Comparison of ENCODE assay signal across 19 cellular contexts in the genomic region with DNA sequence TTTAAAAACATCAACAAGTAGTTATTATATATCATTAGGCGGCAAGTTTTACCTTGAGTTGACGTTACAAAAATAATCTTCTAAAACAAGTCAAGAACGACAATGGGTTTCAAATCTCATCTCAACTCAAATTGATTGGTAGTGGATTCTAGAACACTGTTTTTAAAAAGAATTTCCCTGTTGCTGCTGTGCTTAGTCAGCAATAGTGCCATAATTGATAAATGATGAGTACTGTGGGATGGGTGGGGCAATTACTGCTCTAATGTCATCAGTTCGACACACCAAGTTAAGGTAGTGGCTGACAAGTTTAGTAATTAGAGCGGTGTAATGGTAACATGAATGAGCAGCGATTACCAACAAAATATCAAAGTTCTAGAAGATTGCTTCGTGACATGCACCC.
DNase-seq lines count a peak whose midpoint lies in the region; ATAC-seq, FAIRE-seq and TF ChIP-seq lines count a peak whose summit lies in the region.
"Had no signal": no experiment of that assay in that cellular context is flagged by ENCODE, and none has a peak within 500 bp of the region (broad histone marks: within the 10 kb centered on the region; RNA-seq: fewer than 3 reads in every experiment).

No MANE protein-coding gene starts in this region.

- FAIRE-seq in A549 (lab: Jason Lieb, UNC) (no peak), islet of Langerhans (lab: Jason Lieb, UNC) (peak; percentile 33)
- FAIRE-seq: D721Med, G401.6, GM12892, GM18507 had no signal

- H4K5ac ChIP-seq in IMR-90 (ENCODE audit: low read depth, low read length): no peak overlapping the region

- POLR2A ChIA-PET in A549 (lab: Yijun Ruan, JAX): no interaction called here
- POLR2A ChIA-PET in IMR-90 (lab: Charles Lee; ENCODE audit: unreplicated experiment): no interaction called here

- H3K23ac ChIP-seq in IMR-90 (ENCODE audit: low read depth, low read length): no peak overlapping the region

- H2BK5ac ChIP-seq in IMR-90 (ENCODE audit: low read depth, low read length, poor library complexity, severe bottlenecking): no peak overlapping the region

- no peak overlapping the region for H3K9ac ChIP-seq in IMR-90 (ENCODE audit: low read depth, low read length)
- H3K9ac ChIP-seq: BLaER1 treated with 17β-estradiol and CSF1 and Interleukin-3, amounts not matched to agents 10 nM and 100 nM had no signal

- no peak overlapping the region for H3K4me3 ChIP-seq in A549
- no peak overlapping the region for H3K4me3 ChIP-seq in IMR-90 (ENCODE audit: insufficient read depth, low read depth, low read length)
- H3K4me3 ChIP-seq: BLaER1 treated with 17β-estradiol and CSF1 and Interleukin-3, amounts not matched to agents 10 nM and 100 nM had no signal

- CTCF ChIA-PET in A549 (lab: Yijun Ruan, JAX): no interaction called here
- CTCF ChIA-PET in IMR-90 (lab: Yijun Ruan, JAX): no interaction called here

- H2BK15ac ChIP-seq in IMR-90 (ENCODE audit: low read depth, low read length): no peak overlapping the region

- H3K27ac ChIP-seq in A549: no peak overlapping the region
- no peak overlapping the region for H3K27ac ChIP-seq in IMR-90 (ENCODE audit: insufficient read depth, low read length)
- H3K27ac ChIP-seq: BLaER1 treated with 17β-estradiol and CSF1 and Interleukin-3, amounts not matched to agents 10 nM and 100 nM; C4-2B had no signal

- H3K36me3 ChIP-seq in IMR-90 (ENCODE audit: control insufficient read depth, insufficient read depth, low read length): no peaks in the 10 kb centered on the region
- H3K36me3 ChIP-seq: BLaER1 treated with 17β-estradiol and CSF1 and Interleukin-3, amounts not matched to agents 10 nM and 100 nM had no signal

- H3K27me3 ChIP-seq in IMR-90 (ENCODE audit: control insufficient read depth, insufficient read depth, low read length): no peaks in the 10 kb centered on the region
- H3K27me3 ChIP-seq: BLaER1 treated with 17β-estradiol and CSF1 and Interleukin-3, amounts not matched to agents 10 nM and 100 nM had no signal

- intact Hi-C loops in IMR-90 (cut with micrococcal nuclease): no loop called here

- H3K18ac ChIP-seq in IMR-90 (ENCODE audit: low read depth, low read length): no peak overlapping the region

- H3K14ac ChIP-seq in IMR-90 (replicated peaks; ENCODE audit: low read depth, low read length): no peak overlapping the region

- no peak for TF ChIP-seq RAD21 in A549 (conservative IDR thresholded peaks at IDR 0.05 in 1 of 2, IDR thresholded peaks at IDR 0.05 in 1 of 2)
- TF ChIP-seq RAD21 in IMR-90 (IDR thresholded peaks at IDR 0.05; ENCODE audit: low read length): no peak

- no peaks in the 10 kb centered on the region for H4K20me1 ChIP-seq in IMR-90 (ENCODE audit: insufficient read depth, low read length)
- H4K20me1 ChIP-seq: BLaER1 treated with 17β-estradiol and CSF1 and Interleukin-3, amounts not matched to agents 10 nM and 100 nM had no signal

- no peak for DNase-seq in A549 (ENCODE audit: low read depth in 1 of 2, low spot score in 1 of 2)
- DNase-seq in IMR-90: no peak
- DNase-seq: 8988T; AML-193; Caco-2; Calu3; CD4-positive, alpha-beta T cell; CD8-positive, alpha-beta T cell; DMS79 treated with DMSO at 0.1 percent for 48 hours; GF-D8 had no signal

- no peak overlapping the region for H2BK120ac ChIP-seq in IMR-90 (ENCODE audit: low read depth, low read length)

- H3K56ac ChIP-seq in IMR-90 (ENCODE audit: extremely low read depth, insufficient read depth, low read length): no peak overlapping the region

- TF ChIP-seq CTCF in A549 (IDR thresholded peaks at IDR 0.05) (no peak), IMR-90 (conservative IDR thresholded peaks at IDR 0.05; ENCODE audit: low read depth, low read length) (no peak)

- dilution Hi-C loops in IMR-90 (cut with HindIII; ENCODE audit: low sequenced_read_pairs, unreplicated experiment): no loop called here

- H3K9me3 ChIP-seq in A549 (no peaks in the 10 kb centered on the region), IMR-90 (ENCODE audit: control insufficient read depth, insufficient read depth, low read length) (no peaks in the 10 kb centered on the region)
- H3K9me3 ChIP-seq: BLaER1 treated with 17β-estradiol and CSF1 and Interleukin-3, amounts not matched to agents 10 nM and 100 nM; Caco-2 had no signal

- H4K91ac ChIP-seq in IMR-90 (ENCODE audit: insufficient read depth, low read depth, low read length): no peak overlapping the region

- no peak overlapping the region for H2AFZ ChIP-seq in IMR-90 (replicated peaks; ENCODE audit: low read length, poor library complexity)

- TF ChIP-seq POLR2A in A549 (IDR thresholded peaks at IDR 0.05; ENCODE audit: low read length): no peak
- no peak for TF ChIP-seq POLR2A in IMR-90 (IDR thresholded peaks at IDR 0.05; ENCODE audit: low read depth, low read length)

- H3K4me2 ChIP-seq in A549 (no peak overlapping the region), IMR-90 (ENCODE audit: low read depth, low read length) (no peak overlapping the region)
- H3K4me2 ChIP-seq: BLaER1 treated with 17β-estradiol and CSF1 and Interleukin-3, amounts not matched to agents 10 nM and 100 nM had no signal

- no peaks in the 10 kb centered on the region for H3K4me1 ChIP-seq in A549
- no peaks in the 10 kb centered on the region for H3K4me1 ChIP-seq in IMR-90 (ENCODE audit: control insufficient read depth, insufficient read depth, low read length)
- H3K4me1 ChIP-seq: BLaER1 treated with 17β-estradiol and CSF1 and Interleukin-3, amounts not matched to agents 10 nM and 100 nM; Caco-2 had no signal

- TF ChIP-seq EP300 in A549 (IDR thresholded peaks at IDR 0.05): no peak

- in situ Hi-C loops in IMR-90 (cut with MboI; ENCODE audit: low sequenced_read_pairs): no loop called here

- WGBS in A549 (ENCODE audit: missing lambda C conversion rate): 48% methylated on average over 7 of the region's 7 CpGs
- no CpG with 5 or more reads among the region's 7 CpGs for WGBS in IMR-90 (ENCODE audit: extremely low coverage in 2 of 2, insufficient read length in 1 of 2), 2 experiments

- no peak overlapping the region for H2AK5ac ChIP-seq in IMR-90 (ENCODE audit: low read depth, low read length)

- H2AK9ac ChIP-seq in IMR-90 (replicated peaks; ENCODE audit: low read depth, low read length, poor library complexity): no peak overlapping the region

- no peaks in the 10 kb centered on the region for H3K9me1 ChIP-seq in IMR-90 (ENCODE audit: insufficient read depth, low read length)

- ATAC-seq in A549 (no peak), IMR-90 (ENCODE audit: low read depth) (no peak), GM19324 (IDR thresholded peaks at IDR 0.05; ENCODE audit: low FRiP score, unreplicated experiment) (no peak), HG02973 (IDR thresholded peaks at IDR 0.05; ENCODE audit: unreplicated experiment) (no peak)
- ATAC-seq: CD8-positive, alpha-beta T cell had no signal

- H2BK20ac ChIP-seq in IMR-90 (ENCODE audit: low read depth, low read length): no peak overlapping the region

- H4K8ac ChIP-seq in IMR-90 (ENCODE audit: low read depth in 2 of 2, low read length in 2 of 2): no peak overlapping the region

- BruUV-seq in IMR-90 (replicated peaks; lab: Mats Ljungman, UMichigan): no TSS peak

- no peak overlapping the region for H3K4ac ChIP-seq in IMR-90 (ENCODE audit: low read depth, low read length)

- H3K79me1 ChIP-seq in IMR-90 (ENCODE audit: low read depth in 1 of 2, low read length in 2 of 2): no peaks in the 10 kb centered on the region

TF ChIP-seq in A549, 52 proteins besides CTCF, POLR2A, EP300 and RAD21:
- peak; percentile 39 for TF ChIP-seq MAFK (IDR thresholded peaks at IDR 0.05; ENCODE audit: partially characterized antibody)
- TF ChIP-seq BHLHE40 (IDR thresholded peaks at IDR 0.05; ENCODE audit: low read depth, low read length): no peak
- TF ChIP-seq HEYL (CRISPR knock-in tag; IDR thresholded peaks at IDR 0.05): no peak
- no peak for TF ChIP-seq BCL3 (IDR thresholded peaks at IDR 0.05)
- no peak for TF ChIP-seq RARB (CRISPR knock-in tag; IDR thresholded peaks at IDR 0.05)
- TF ChIP-seq RFX5 (IDR thresholded peaks at IDR 0.05): no peak

TF ChIP-seq in IMR-90, 13 proteins besides CTCF, POLR2A, EP300 and RAD21:
- no peak for TF ChIP-seq MAZ (IDR thresholded peaks at IDR 0.05; ENCODE audit: borderline replicate concordance, low read depth, low read length)
- TF ChIP-seq MAFK (IDR thresholded peaks at IDR 0.05; ENCODE audit: low read depth, low read length): peak; percentile 59
TF ChIP-seq in IMR-90: peak in this region for 1.
